Comparison of ENCODE assay signal across 10 cellular contexts in the genomic region with DNA sequence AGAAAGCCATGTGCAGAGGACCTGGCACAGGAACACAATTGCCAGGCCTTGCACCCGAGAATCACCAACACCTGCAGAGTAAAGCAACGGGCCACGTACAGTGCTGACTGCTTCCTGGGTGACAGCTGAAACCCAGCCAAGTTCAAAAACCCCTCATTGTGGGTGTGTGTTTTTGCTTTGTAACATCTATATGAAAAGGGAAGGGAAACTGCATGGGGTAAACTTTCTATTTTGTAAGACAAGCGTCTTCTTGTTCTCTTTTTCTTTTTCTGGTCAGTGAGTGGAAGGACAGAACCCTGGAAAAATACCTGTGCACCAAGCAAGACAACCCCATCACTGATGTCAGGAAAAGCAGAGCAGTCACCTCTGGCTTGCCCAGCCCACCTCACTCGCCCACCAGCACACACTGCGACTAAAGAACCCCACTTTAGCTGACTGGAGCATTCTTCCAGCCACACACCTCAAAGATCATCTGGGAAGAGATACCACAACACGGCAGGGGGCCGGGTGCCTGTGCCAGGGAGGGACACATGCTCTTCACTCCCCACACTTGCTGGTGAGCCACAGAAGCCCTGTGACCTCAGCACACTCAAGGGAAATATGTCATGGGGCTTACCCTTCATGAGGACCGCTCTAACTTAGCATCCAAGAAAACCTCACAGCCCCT.
DNase-seq lines count a peak whose midpoint lies in the region; ATAC-seq, FAIRE-seq and TF ChIP-seq lines count a peak whose summit lies in the region.
"Had no signal": no experiment of that assay in that cellular context is flagged by ENCODE, and none has a peak within 500 bp of the region (broad histone marks: within the 10 kb centered on the region; RNA-seq: fewer than 3 reads in every experiment).

No MANE protein-coding gene starts in this region.

- H3K27me3 ChIP-seq in right lobe of liver: no peaks in the 10 kb centered on the region
- no peaks in the 10 kb centered on the region; a peak in 1 of 5 replicates for H3K27me3 ChIP-seq in HepG2 (ENCODE audit: control insufficient read depth in 1 of 2, insufficient read depth in 2 of 2, low read length in 2 of 2)
- H3K27me3 ChIP-seq in naive thymus-derived CD4-positive, alpha-beta T cell (ENCODE audit: control insufficient read depth in 2 of 2, insufficient read depth in 2 of 2, low read length in 2 of 2): no peaks in the 10 kb centered on the region
- H3K27me3 ChIP-seq in dorsolateral prefrontal cortex: no peaks in the 10 kb centered on the region

- intact Hi-C loops in right lobe of liver (cut with DNase I): no loop called here
- intact Hi-C loops in HepG2 (cut with micrococcal nuclease; ENCODE audit: unreplicated experiment): loop anchor here (10.0 kb wide), 1 partner anchor 176 kb away; a partner anchor contains a TSS
- intact Hi-C loops in naive thymus-derived CD4-positive, alpha-beta T cell (cut with micrococcal nuclease): no loop called here
- intact Hi-C loops in dorsolateral prefrontal cortex (cut with DNase I): no loop called here

- no TSS peak for BruUV-seq in HepG2 (replicated peaks; lab: Mats Ljungman, UMichigan)

- peak overlapping the region in 7 of 10 donors; percentile 2 to 56 (median 28) for H3K4me3 Mint-ChIP-seq in naive thymus-derived CD4-positive, alpha-beta T cell

- H4K20me1 ChIP-seq in HepG2 (ENCODE audit: insufficient read depth, low read length): no peaks in the 10 kb centered on the region

- in situ Hi-C loops in HepG2 (cut with HindIII; ENCODE audit: extremely low pct_ligation_motif_present, low pct_unique_long_range_greater_than_20kb): no loop called here

- POLR2A ChIA-PET in HepG2 (lab: Yijun Ruan, JAX): no interaction called here
- POLR2A ChIA-PET in naive thymus-derived CD4-positive, alpha-beta T cell (lab: Charles Lee): interaction anchor here (0.6 to 1.2 kb wide), 2 partner anchors 12 to 237 kb away, joined by 3 read pairs; no protein-coding TSS in a partner anchor

- ATAC-seq in right lobe of liver (peak; percentile 17 to 48 (median 28)), HepG2 (no peak; the same call in 2 of the 3 replicates), HG02759 (IDR thresholded peaks at IDR 0.05; ENCODE audit: unreplicated experiment) (peak; percentile 90)
- ATAC-seq in naive thymus-derived CD4-positive, alpha-beta T cell: peak; percentile 82

- H3K36me3 Mint-ChIP-seq in naive thymus-derived CD4-positive, alpha-beta T cell: peaks cover 0 to 4% (median 0%) of the 10 kb centered on the region in 5 donors

- no peak overlapping the region for H3K4me3 ChIP-seq in right lobe of liver
- no peak overlapping the region for H3K4me3 ChIP-seq in HepG2 (replicated peaks in 1 of 3; ENCODE audit: insufficient read depth in 1 of 3, low read depth in 2 of 3, low read length in 3 of 3)
- no peak overlapping the region for H3K4me3 ChIP-seq in naive thymus-derived CD4-positive, alpha-beta T cell (ENCODE audit: low read length)
- no peak overlapping the region for H3K4me3 ChIP-seq in dorsolateral prefrontal cortex
- H3K4me3 ChIP-seq: thoracic aorta had no signal

- peaks cover 0 to 17% (median 3%) of the 10 kb centered on the region in 4 donors for H3K4me1 ChIP-seq in right lobe of liver
- H3K4me1 ChIP-seq in HepG2 (ENCODE audit: insufficient read depth, low read length): peaks cover 5% of the 10 kb centered on the region; the same call in 1 of the 2 replicates
- H3K4me1 ChIP-seq in naive thymus-derived CD4-positive, alpha-beta T cell (ENCODE audit: control insufficient read depth in 2 of 2, insufficient read depth in 2 of 2, low read length in 2 of 2): peaks cover 4 to 8% of the 10 kb centered on the region in 2 donors

- no peak overlapping the region for H3K27ac ChIP-seq in right lobe of liver
- no peak overlapping the region for H3K27ac ChIP-seq in HepG2 (ENCODE audit: extremely low read length, insufficient read depth, low read length)
- H3K27ac ChIP-seq in naive thymus-derived CD4-positive, alpha-beta T cell (ENCODE audit: low read depth, low read length): no peak overlapping the region
- peak overlapping the region in 11 of 59 donors; percentile 8 to 72 (median 43) for H3K27ac ChIP-seq in dorsolateral prefrontal cortex
- H3K27ac ChIP-seq: thoracic aorta had no signal

- H3K9ac ChIP-seq in HepG2 (ENCODE audit: insufficient read depth, low read depth, low read length): no peak overlapping the region

- peak overlapping the region in 8 of 9 donors; percentile 4 to 86 (median 50) for H3K27ac Mint-ChIP-seq in naive thymus-derived CD4-positive, alpha-beta T cell

- no peaks in the 10 kb centered on the region for H3K9me3 ChIP-seq in right lobe of liver
- H3K9me3 ChIP-seq in HepG2 (ENCODE audit: low read length): no peaks in the 10 kb centered on the region
- no peaks in the 10 kb centered on the region for H3K9me3 ChIP-seq in naive thymus-derived CD4-positive, alpha-beta T cell (ENCODE audit: control insufficient read depth in 2 of 3, low read length in 3 of 3)
- H3K9me3 ChIP-seq: thoracic aorta had no signal

- no peak overlapping the region for H3K4me2 ChIP-seq in HepG2 (ENCODE audit: low read depth, low read length)

- CTCF ChIA-PET in HepG2 (lab: Yijun Ruan, JAX; ENCODE audit: low intra/inter-chr PET ratio, low total read pairs): no interaction called here
- CTCF ChIA-PET in naive thymus-derived CD4-positive, alpha-beta T cell (lab: Charles Lee): no interaction called here

- TF ChIP-seq POLR2A in right lobe of liver (IDR thresholded peaks at IDR 0.05) (no peak), HepG2 (IDR thresholded peaks at IDR 0.05; ENCODE audit: insufficient read depth in 1 of 2, low read depth in 2 of 2, low read length in 2 of 2) (no peak)

- TF ChIP-seq RAD21 in HepG2 (CRISPR knock-in tag; IDR thresholded peaks at IDR 0.05): no peak

- DNase-seq in right lobe of liver: no peak
- DNase-seq in HepG2 (ENCODE audit: low spot score): no peak
- DNase-seq in NCI-H774 (lab: John Stamatoyannopoulos, UW): peak; percentile 34
- DNase-seq in naive thymus-derived CD4-positive, alpha-beta T cell: peak in 3 of 9 donors; percentile 10 to 20 (median 11)
- no peak for DNase-seq in NCI-H1048 (lab: John Stamatoyannopoulos, UW)
- no peak for DNase-seq in HuH-7 (ENCODE audit: low spot score)
- DNase-seq in dorsolateral prefrontal cortex: no peak
- DNase-seq: left cardiac atrium had no signal

- H3K27me3 Mint-ChIP-seq in naive thymus-derived CD4-positive, alpha-beta T cell: no peaks in the 10 kb centered on the region

- H3K36me3 ChIP-seq in right lobe of liver (no peaks in the 10 kb centered on the region), HepG2 (replicated peaks in 1 of 2; ENCODE audit: control insufficient read depth in 1 of 2, insufficient read depth in 2 of 2, low read length in 2 of 2) (no peaks in the 10 kb centered on the region)
- no peaks in the 10 kb centered on the region for H3K36me3 ChIP-seq in naive thymus-derived CD4-positive, alpha-beta T cell (ENCODE audit: control insufficient read depth in 2 of 3, insufficient read depth in 3 of 3, low read length in 3 of 3)
- H3K36me3 ChIP-seq: thoracic aorta had no signal

- peaks cover 0 to 4% (median 0%) of the 10 kb centered on the region in 11 donors for H3K9me3 Mint-ChIP-seq in naive thymus-derived CD4-positive, alpha-beta T cell

- H3K4me1 Mint-ChIP-seq in naive thymus-derived CD4-positive, alpha-beta T cell: peaks cover 8 to 22% (median 18%) of the 10 kb centered on the region in 7 donors

- 73% methylated on average over 5 of the region's 9 CpGs for WGBS in right lobe of liver (ENCODE audit: insufficient coverage, low coverage, low lambda C conversion rate, missing lambda C conversion rate)
- 17% methylated on average over 6 of the region's 9 CpGs for WGBS in HepG2 (ENCODE audit: low lambda C conversion rate)

- FAIRE-seq in HepG2 (lab: Jason Lieb, UNC): no peak

- no peak overlapping the region for H2AFZ ChIP-seq in HepG2 (ENCODE audit: low read length)

- no peaks in the 10 kb centered on the region for H3K79me2 ChIP-seq in HepG2 (ENCODE audit: insufficient read depth, low read length)

- TF ChIP-seq EP300 in HepG2 (IDR thresholded peaks at IDR 0.05; ENCODE audit: low read depth in 2 of 2, low read length in 2 of 2) (no peak), HepG2 (CRISPR knock-in tag; IDR thresholded peaks at IDR 0.05; ENCODE audit: borderline replicate concordance) (no peak)

- TF ChIP-seq CTCF in right lobe of liver (IDR thresholded peaks at IDR 0.05) (no peak), HepG2 (CRISPR knock-in tag; IDR thresholded peaks at IDR 0.05) (no peak), dorsolateral prefrontal cortex (IDR thresholded peaks at IDR 0.05 in 54 of 56, conservative IDR thresholded peaks at IDR 0.05 in 2 of 56; ENCODE audit: low read depth in 1 of 56, partially characterized antibody in 56 of 56) (no peak)

TF ChIP-seq in HepG2, 621 proteins besides CTCF, POLR2A, EP300 and RAD21:
- TF ChIP-seq ZNF251 (CRISPR knock-in tag; IDR thresholded peaks at IDR 0.05): no peak
- no peak for TF ChIP-seq ZNF839 (CRISPR knock-in tag; IDR thresholded peaks at IDR 0.05; ENCODE audit: borderline replicate concordance)
- no peak for TF ChIP-seq NFE2L1 (CRISPR knock-in tag; IDR thresholded peaks at IDR 0.05; ENCODE audit: borderline replicate concordance)
- no peak for TF ChIP-seq ZNF780A (CRISPR knock-in tag; IDR thresholded peaks at IDR 0.05)
- TF ChIP-seq HOXA9 (CRISPR knock-in tag; IDR thresholded peaks at IDR 0.05; ENCODE audit: borderline replicate concordance): no peak
- TF ChIP-seq ZNF577 (CRISPR knock-in tag; IDR thresholded peaks at IDR 0.05; ENCODE audit: borderline replicate concordance, low read depth): no peak
- TF ChIP-seq MXI1 (IDR thresholded peaks at IDR 0.05; ENCODE audit: borderline replicate concordance, low read depth, low read length): no peak
- no peak for TF ChIP-seq ZNF766 (CRISPR knock-in tag; IDR thresholded peaks at IDR 0.05; ENCODE audit: borderline replicate concordance)
- TF ChIP-seq HNRNPH1 (optimal IDR thresholded peaks at IDR 0.05; ENCODE audit: low read depth, low read length): no peak
- TF ChIP-seq, protein P1, sequence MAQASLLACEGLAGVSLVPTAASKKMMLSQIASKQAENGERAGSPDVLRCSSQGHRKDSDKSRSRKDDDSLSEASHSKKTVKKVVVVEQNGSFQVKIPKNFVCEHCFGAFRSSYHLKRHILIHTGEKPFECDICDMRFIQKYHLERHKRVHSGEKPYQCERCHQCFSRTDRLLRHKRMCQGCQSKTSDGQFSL (CRISPR knock-in tag; IDR thresholded peaks at IDR 0.05): no peak
- no peak for TF ChIP-seq ZSCAN12 (CRISPR knock-in tag; IDR thresholded peaks at IDR 0.05)
- no peak for TF ChIP-seq TARDBP (CRISPR knock-in tag; IDR thresholded peaks at IDR 0.05)
- no peak for TF ChIP-seq ZNF33A (CRISPR knock-in tag; IDR thresholded peaks at IDR 0.05; ENCODE audit: borderline replicate concordance)
- TF ChIP-seq ZNF292 (CRISPR knock-in tag; IDR thresholded peaks at IDR 0.05; ENCODE audit: borderline replicate concordance, low read depth): no peak
